Comparison of ENCODE assay signal across 23 cellular contexts in the genomic region with DNA sequence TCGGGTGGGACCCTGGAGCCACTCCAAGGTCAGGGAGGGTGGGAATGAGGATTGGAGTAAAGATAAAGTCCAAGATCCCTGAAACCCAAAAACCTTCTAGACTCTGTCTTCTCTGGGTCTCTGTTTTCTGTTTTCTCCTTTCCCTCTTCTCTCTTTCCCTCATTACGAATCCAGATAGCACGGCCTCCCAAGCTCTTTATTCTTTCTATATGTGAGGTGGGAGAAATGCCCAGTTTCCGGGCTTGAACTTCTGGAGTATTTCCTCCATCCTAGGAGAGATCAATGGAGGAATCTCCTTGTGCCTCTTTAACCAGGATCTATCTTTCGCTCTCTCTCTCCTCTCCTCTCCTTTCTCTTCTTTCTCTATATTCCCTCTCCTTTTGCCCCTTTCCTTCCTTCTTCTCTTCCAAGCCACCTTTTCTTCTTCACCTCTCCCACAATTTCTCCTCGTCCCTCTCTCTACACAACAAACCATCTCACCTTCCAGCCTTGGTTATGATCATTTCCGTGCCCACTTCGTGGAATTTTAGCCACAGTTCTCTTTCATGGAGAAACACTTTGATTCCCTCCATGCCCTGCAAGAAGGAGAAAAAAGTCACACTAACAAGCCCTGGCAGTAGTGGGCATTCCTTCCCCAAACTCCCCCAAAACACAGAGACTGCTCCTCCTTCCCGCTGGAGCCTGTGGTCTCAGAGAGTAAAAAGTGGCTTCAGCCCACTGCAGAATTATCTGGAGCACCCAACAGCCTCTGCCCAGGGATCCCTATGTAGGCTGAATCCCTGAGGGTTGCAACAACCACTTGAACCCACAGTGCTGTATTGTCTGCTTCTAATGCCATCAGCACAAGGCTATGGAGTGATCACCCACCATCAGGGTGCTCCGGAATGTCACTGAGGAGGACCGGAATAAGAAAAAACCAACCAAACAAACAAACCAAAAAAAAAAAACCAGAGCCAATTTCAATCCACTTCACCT. TPM values are rescaled to one million over a fixed set of nuclear protein-coding genes. Genes with fewer than 3 reads are reported as not detected.
DNase-seq lines count a peak whose midpoint lies in the region; ATAC-seq and TF ChIP-seq lines count a peak whose summit lies in the region.
"Had no signal": no experiment of that assay in that cellular context is flagged by ENCODE, and none has a peak within 500 bp of the region (broad histone marks: within the 10 kb centered on the region; RNA-seq: fewer than 3 reads in every experiment).

No MANE protein-coding gene starts in this region.

- H3K27me3 ChIP-seq in GM23248 (replicated peaks; ENCODE audit: insufficient read depth) = no peaks in the 10 kb centered on the region
- peaks cover 0 to 100% (median 32%) of the 10 kb centered on the region in 4 donors for H3K27me3 ChIP-seq in esophagus squamous epithelium
- peaks cover 71 to 100% (median 99%) of the 10 kb centered on the region in 3 experiments for H3K27me3 ChIP-seq in neuronal stem cell (ENCODE audit: control insufficient read depth in 3 of 3, insufficient read depth in 3 of 3, low read depth in 1 of 3, low read length in 3 of 3)

- H3K27me3 Mint-ChIP-seq in mesothelial cell of epicardium (ENCODE audit: low read depth) = peaks cover 100% of the 10 kb centered on the region

- H3K4me1 Mint-ChIP-seq in mesothelial cell of epicardium = peaks cover 45% of the 10 kb centered on the region
- H3K4me1 Mint-ChIP-seq: activated B cell treated with CpG ODN at 0.5 μM for 24 hours, immature natural killer cell had no signal

- H3K4ac ChIP-seq in neuronal stem cell (ENCODE audit: low read length) = no peak overlapping the region

- no peak overlapping the region for H2BK15ac ChIP-seq in neuronal stem cell (ENCODE audit: low read length)

- TF ChIP-seq CTCF in AG09309 (IDR thresholded peaks at IDR 0.05; ENCODE audit: control insufficient read depth, insufficient read depth, low read depth, low read length, missing control alignments) (no peak), esophagus squamous epithelium (IDR thresholded peaks at IDR 0.05) (no peak), mesothelial cell of epicardium (IDR thresholded peaks at IDR 0.05; ENCODE audit: unreplicated experiment) (no peak)

- H2BK120ac ChIP-seq in neuronal stem cell (ENCODE audit: low read depth, low read length) = no peak overlapping the region

- H3K23ac ChIP-seq in neuronal stem cell (ENCODE audit: low read depth, low read length, poor library complexity) = no peak overlapping the region

- H3F3A ChIP-seq in GM23248 (ENCODE audit: insufficient read depth) = peaks cover 24% of the 10 kb centered on the region

- peaks cover 45% of the 10 kb centered on the region for H3K4me1 ChIP-seq in GM23248 (ENCODE audit: insufficient read depth)
- H3K4me1 ChIP-seq in esophagus squamous epithelium = peaks cover 0 to 47% (median 3%) of the 10 kb centered on the region in 3 donors
- no peaks in the 10 kb centered on the region for H3K4me1 ChIP-seq in neuronal stem cell (ENCODE audit: control insufficient read depth in 2 of 2, insufficient read depth in 1 of 2, low read depth in 1 of 2, low read length in 2 of 2)
- H3K4me1 ChIP-seq: psoas muscle had no signal

- H3K4me2 ChIP-seq in GM23248 (ENCODE audit: unreplicated experiment) = peak overlapping the region; percentile 99
- H3K4me2 ChIP-seq in neuronal stem cell (ENCODE audit: insufficient read depth, low read length, poor library complexity, severe bottlenecking) = no peak overlapping the region

- DNase-seq in AG09309 (ENCODE audit: low read depth) (no peak), GM23248 (peak; percentile 69), esophagus squamous epithelium (lab: John Stamatoyannopoulos, UW) (no peak), mesothelial cell of epicardium (ENCODE audit: low spot score in 2 of 2, unreplicated experiment in 2 of 2) (no peak), neuronal stem cell (ENCODE audit: low spot score) (no peak), NCI-H748 treated with DMSO at 0.1 percent for 48 hours (lab: John Stamatoyannopoulos, UW) (no peak), NCI-H2107 (lab: John Stamatoyannopoulos, UW) (no peak)
- DNase-seq: activated B cell treated with CpG ODN at 0.5 μM for 24 hours; activated CD8-positive, alpha-beta T cell treated with anti-CD3 and anti-CD28 coated beads, Interleukin-2, amount 10 ng/mL, durations not matched to agents 7 days and 5 days; activated naive CD4-positive, alpha-beta T cell treated with anti-CD3 and anti-CD28 coated beads, Interleukin-2, amount 50 U/mL, for 16 hours; activated T-cell treated with anti-CD3 and anti-CD28 coated beads, Interleukin-2, amount 50 U/mL, for 48 hours; glutamatergic neuron; HCEC 1CT; immature natural killer cell; NCI-H1048; NCI-H2081; NCI-H524 treated with DMSO at 0.1 percent for 48 hours; psoas muscle; thyroid gland had no signal

- H2AFZ ChIP-seq in GM23248 (peak overlapping the region; percentile 47; the same call in 1 of the 2 replicates), neuronal stem cell (ENCODE audit: low read length) (no peak overlapping the region)

- H3K79me1 ChIP-seq in neuronal stem cell (ENCODE audit: low read depth, low read length) = no peaks in the 10 kb centered on the region

- H3K4me3 ChIP-seq in AG09309 (ENCODE audit: control insufficient read depth, low read depth, low read length) (peak overlapping the region; percentile 12), GM23248 (peak overlapping the region; percentile 91), esophagus squamous epithelium (peak overlapping the region in 3 of 4 donors; percentile 4 to 22 (median 22)), neuronal stem cell (ENCODE audit: low read length in 2 of 2) (no peak overlapping the region)
- H3K4me3 ChIP-seq: psoas muscle, thyroid gland had no signal

- TF ChIP-seq POLR2A in esophagus squamous epithelium (IDR thresholded peaks at IDR 0.05) = no peak

- H4K91ac ChIP-seq in neuronal stem cell (ENCODE audit: low read depth, low read length, poor library complexity) = no peak overlapping the region

- no peak overlapping the region for H2BK5ac ChIP-seq in neuronal stem cell (ENCODE audit: low read length)

- H3K9ac ChIP-seq in GM23248 = peak overlapping the region; percentile 95
- no peak overlapping the region for H3K9ac ChIP-seq in neuronal stem cell (ENCODE audit: low read depth, low read length, poor library complexity)

- H4K20me1 ChIP-seq in GM23248 (ENCODE audit: insufficient read depth) = no peaks in the 10 kb centered on the region

- no peaks in the 10 kb centered on the region for H3K36me3 Mint-ChIP-seq in mesothelial cell of epicardium

- H3K9me3 ChIP-seq in GM23248 (ENCODE audit: low read depth) (no peaks in the 10 kb centered on the region), esophagus squamous epithelium (no peaks in the 10 kb centered on the region), neuronal stem cell (replicated peaks in 1 of 2; ENCODE audit: control insufficient read depth in 2 of 2, insufficient read depth in 1 of 2, low read depth in 1 of 2, low read length in 2 of 2) (peaks cover 0 to 2% of the 10 kb centered on the region in 2 donors)
- H3K9me3 ChIP-seq: psoas muscle, thyroid gland had no signal

- H3K79me2 ChIP-seq in GM23248 (ENCODE audit: insufficient read depth) = peaks cover 100% of the 10 kb centered on the region

- no peaks in the 10 kb centered on the region for H3K36me3 ChIP-seq in GM23248 (ENCODE audit: low read depth)
- H3K36me3 ChIP-seq in esophagus squamous epithelium = no peaks in the 10 kb centered on the region
- no peaks in the 10 kb centered on the region for H3K36me3 ChIP-seq in neuronal stem cell (replicated peaks in 1 of 2; ENCODE audit: control insufficient read depth in 2 of 2, insufficient read depth in 2 of 2, low read length in 2 of 2)
- H3K36me3 ChIP-seq: thyroid gland had no signal

- no peak for ATAC-seq in HG02973 (IDR thresholded peaks at IDR 0.05; ENCODE audit: unreplicated experiment)
- ATAC-seq: activated CD8-positive, alpha-beta T cell treated with anti-CD3 and anti-CD28 coated beads, Interleukin-2, amount 10 ng/mL, durations not matched to agents 7 days and 5 days; psoas muscle had no signal

- H3K14ac ChIP-seq in neuronal stem cell (ENCODE audit: low read length) = no peak overlapping the region

- no peak overlapping the region for H2AK5ac ChIP-seq in neuronal stem cell (ENCODE audit: low read depth, low read length)

- H3K4me3 Mint-ChIP-seq in mesothelial cell of epicardium = peak overlapping the region; percentile 30
- H3K4me3 Mint-ChIP-seq: activated B cell treated with CpG ODN at 0.5 μM for 24 hours; activated CD8-positive, alpha-beta T cell treated with anti-CD3 and anti-CD28 coated beads, Interleukin-2, amount 10 ng/mL, durations not matched to agents 7 days and 5 days; immature natural killer cell; T-helper 1 cell treated with Interleukin-12 subunit alpha and Interleukin-12 subunit beta and Interleukin-4 antibody, amounts not matched to agents 30 μg/mL and 1 μg/mL, for 36 hours had no signal

- intact Hi-C loops in esophagus squamous epithelium (cut with DNase I) = no loop called here

- no peak overlapping the region for H3K18ac ChIP-seq in neuronal stem cell (ENCODE audit: low read length)

- H3K9me3 Mint-ChIP-seq in mesothelial cell of epicardium = no peaks in the 10 kb centered on the region
- H3K9me3 Mint-ChIP-seq: activated B cell treated with CpG ODN at 0.5 μM for 24 hours; nephron; T-helper 1 cell treated with Interleukin-12 subunit alpha and Interleukin-12 subunit beta and Interleukin-4 antibody, amounts not matched to agents 30 μg/mL and 1 μg/mL, for 36 hours had no signal

- no peak overlapping the region for H4K8ac ChIP-seq in neuronal stem cell (ENCODE audit: low read depth, low read length)

- H3K9me2 ChIP-seq in GM23248 (ENCODE audit: insufficient read depth) = no peaks in the 10 kb centered on the region

- in situ Hi-C loops in GM23248 (cut with MboI) = loop anchor here (10.0 kb wide), 1 partner anchor 73 kb away; no protein-coding TSS in a partner anchor

- H2BK12ac ChIP-seq in neuronal stem cell (ENCODE audit: low read length) = no peak overlapping the region

- H3K27ac Mint-ChIP-seq in mesothelial cell of epicardium = peak overlapping the region; percentile 76
- H3K27ac Mint-ChIP-seq: activated B cell treated with CpG ODN at 0.5 μM for 24 hours; activated CD8-positive, alpha-beta T cell treated with anti-CD3 and anti-CD28 coated beads, Interleukin-2, amount 10 ng/mL, durations not matched to agents 7 days and 5 days; immature natural killer cell; nephron; T-helper 1 cell treated with Interleukin-12 subunit alpha and Interleukin-12 subunit beta and Interleukin-4 antibody, amounts not matched to agents 30 μg/mL and 1 μg/mL, for 36 hours had no signal

- 10 to 15% methylated on average over 11 of the region's 11 CpGs for WGBS in GM23248 (ENCODE audit: low coverage in 1 of 2, low lambda C conversion rate in 2 of 2, missing lambda C conversion rate in 2 of 2), 2 experiments
- WGBS in esophagus squamous epithelium, 2 donors = 17 to 23% methylated on average over 11 of the region's 11 CpGs
- 90% methylated on average over 1 of the region's 11 CpGs; no CpG with 5 or more reads in 1 of the 2 donors for WGBS in neuronal stem cell (ENCODE audit: extremely low coverage in 2 of 2, insufficient read length in 2 of 2, insufficient replicate concordance in 1 of 2), 2 donors

- H3K27ac ChIP-seq in GM23248 = peak overlapping the region; percentile 95
- H3K27ac ChIP-seq in esophagus squamous epithelium = peak overlapping the region; percentile 56 to 89 (median 78)
- no peak overlapping the region for H3K27ac ChIP-seq in neuronal stem cell (replicated peaks; ENCODE audit: low read length)
- H3K27ac ChIP-seq: psoas muscle, thyroid gland had no signal

RNA-seq across cellular contexts. Expression of gene TBX5, which starts 4.3 kb away (rescaled TPM):
- 23.9 and 30.0 TPM in 2 replicates for total RNA-seq in GM23248 (2014; rRNA removed; shearing (Covaris generic))
- polyA plus RNA-seq in GM23248 (2016; fragmentation: Nextera tagmentation; extraction: Ambion mirVana) = 24.5 and 27.5 TPM in 2 replicates
- total RNA-seq in esophagus squamous epithelium = 1 to 10 TPM in 2 of 4 donors, under 1 TPM in 2; 0.38 to 2.9 (median 1.5) TPM
- 8.4 to 9.7 TPM (median 9.3 TPM) in 3 replicates for total RNA-seq in mesothelial cell of epicardium
- not detected for polyA plus RNA-seq in neuronal stem cell (2013, experiment 1 of 2)
- not detected for polyA plus RNA-seq in neuronal stem cell (2013, experiment 2 of 2)
- total RNA-seq: activated B cell treated with CpG ODN at 0.5 μM for 24 hours; activated CD8-positive, alpha-beta T cell treated with anti-CD3 and anti-CD28 coated beads, Interleukin-2, amount 10 ng/mL, durations not matched to agents 7 days and 5 days; mesenteric fat pad had no signal
- polyA plus RNA-seq: immature natural killer cell, psoas muscle had no signal

Comparison
In these comparisons a context has a peak if more than half of its experiments do, and no peak if none do; other contexts are left out.
1. H3K4me3 ChIP-seq: peak in AG09309 (single experiment), GM23248 (single experiment) and esophagus squamous epithelium (3 of 4); none in neuronal stem cell (0 of 2).